ENCODE assay signal across 15 cellular contexts in the genomic region with DNA sequence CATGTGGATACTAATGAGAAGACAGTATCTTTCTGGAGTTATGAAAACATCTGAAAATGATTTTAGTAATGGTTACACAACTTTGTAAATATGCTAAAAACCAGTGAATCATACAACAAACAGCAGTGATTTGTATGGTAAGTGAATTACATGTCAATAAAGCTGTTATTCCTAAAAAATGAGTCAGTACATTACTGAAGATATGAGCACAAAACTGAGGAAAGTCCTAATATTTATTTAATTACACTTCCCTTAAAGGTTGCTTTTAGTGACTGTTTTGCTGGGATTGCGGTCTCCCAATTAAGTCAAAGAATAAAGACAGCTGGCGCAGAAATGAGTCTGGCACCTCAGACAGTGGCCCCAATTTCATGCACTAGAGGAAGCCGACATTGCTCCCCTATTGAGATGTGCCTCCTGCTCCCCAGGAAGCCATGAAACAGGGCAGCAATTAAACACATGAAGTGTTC. TPM values are rescaled to one million over a fixed set of nuclear protein-coding genes. Genes with fewer than 3 reads are reported as not detected.
DNase-seq lines count a peak whose midpoint lies in the region; ATAC-seq and TF ChIP-seq lines count a peak whose summit lies in the region.
"Had no signal": no experiment of that assay in that cellular context is flagged by ENCODE, and none has a peak within 500 bp of the region (broad histone marks: within the 10 kb centered on the region; RNA-seq: fewer than 3 reads in every experiment).

No MANE protein-coding gene starts in this region.

- intact Hi-C loops in activated CD4-positive, alpha-beta T cell treated with anti-CD3 and anti-CD28 coated beads, Interleukin-2, amount 10 ng/mL, durations not matched to agents 24 days and 14 days (cut with micrococcal nuclease), result no loop called here

- H3K4me1 Mint-ChIP-seq in activated CD4-positive, alpha-beta T cell treated with anti-CD3 and anti-CD28 coated beads, Interleukin-2, amount 10 ng/mL, durations not matched to agents 24 days and 14 days, result no peaks in the 10 kb centered on the region

- no peak overlapping the region for H3K4me3 ChIP-seq in astrocyte of the spinal cord (ENCODE audit: low read depth, low read length)
- H3K4me3 ChIP-seq: cardiac muscle cell had no signal

- H3K36me3 Mint-ChIP-seq in activated CD4-positive, alpha-beta T cell treated with anti-CD3 and anti-CD28 coated beads, Interleukin-2, amount 10 ng/mL, durations not matched to agents 24 days and 14 days (ENCODE audit: low read depth), result no peaks in the 10 kb centered on the region
- H3K36me3 Mint-ChIP-seq: CD8-positive, alpha-beta T cell had no signal

- H3K27ac ChIP-seq in foreskin keratinocyte, result no peak overlapping the region
- H3K27ac ChIP-seq: cardiac muscle cell had no signal

- H3K9me3 Mint-ChIP-seq in activated CD4-positive, alpha-beta T cell treated with anti-CD3 and anti-CD28 coated beads, Interleukin-2, amount 10 ng/mL, durations not matched to agents 24 days and 14 days, result peaks cover 4% of the 10 kb centered on the region
- H3K9me3 Mint-ChIP-seq: activated T-cell treated with anti-CD3 and anti-CD28 coated beads, Interleukin-2, amount 50 U/mL, for 24 hours; CD8-positive, alpha-beta T cell had no signal

- no peak for TF ChIP-seq CTCF in astrocyte of the spinal cord (IDR thresholded peaks at IDR 0.05; ENCODE audit: low read depth, low read length)
- TF ChIP-seq CTCF in foreskin keratinocyte (conservative IDR thresholded peaks at IDR 0.05), result no peak

- peaks cover 47% of the 10 kb centered on the region for H3K27me3 Mint-ChIP-seq in activated CD4-positive, alpha-beta T cell treated with anti-CD3 and anti-CD28 coated beads, Interleukin-2, amount 10 ng/mL, durations not matched to agents 24 days and 14 days

- no peak overlapping the region for H3K27ac Mint-ChIP-seq in activated CD4-positive, alpha-beta T cell treated with anti-CD3 and anti-CD28 coated beads, Interleukin-2, amount 10 ng/mL, durations not matched to agents 24 days and 14 days
- H3K27ac Mint-ChIP-seq: activated T-cell treated with anti-CD3 and anti-CD28 coated beads, Interleukin-2, amount 50 U/mL, for 24 hours; CD8-positive, alpha-beta T cell had no signal

- no peak for ATAC-seq in foreskin keratinocyte
- no peak for ATAC-seq in GM19452 (IDR thresholded peaks at IDR 0.05; ENCODE audit: unreplicated experiment)
- ATAC-seq: CD8-positive, alpha-beta T cell; stimulated activated naive CD8-positive, alpha-beta T cell treated with anti-CD3 and anti-CD28 coated beads, Interleukin-15, Interleukin-2, amounts not matched to agents 100 U/mL and 50 U/mL, for 24 hours had no signal

- DNase-seq in EH (ENCODE audit: low read depth), result peak; percentile 91
- peak; percentile 55 to 92 for DNase-seq in NCI-H2081 (lab: John Stamatoyannopoulos, UW)
- DNase-seq in astrocyte of the spinal cord (ENCODE audit: low read depth, low spot score), result peak; percentile 32
- DNase-seq in foreskin keratinocyte, result peak; percentile 41 to 50
- no peak for DNase-seq in activated CD4-positive, alpha-beta T cell treated with anti-CD3 and anti-CD28 coated beads, Interleukin-2, amount 10 ng/mL, durations not matched to agents 24 days and 14 days
- no peak for DNase-seq in NCI-H510A (lab: John Stamatoyannopoulos, UW)
- DNase-seq in activated gamma-delta T cell (lab: John Stamatoyannopoulos, UW), result no peak
- DNase-seq: activated CD4-positive, CD25-positive, alpha-beta regulatory T cell treated with anti-CD3 and anti-CD28 coated beads, Interleukin-2, amount 50 U/mL, for 72 hours; activated T-cell treated with anti-CD3 and anti-CD28 coated beads, Interleukin-2, amount 50 U/mL, for 24 hours; CD8-positive, alpha-beta T cell; stimulated activated CD4-positive, alpha-beta T cell treated with anti-CD3 and anti-CD28 coated beads, Interleukin-4, amount 100 ng/mL, for 4 hours; stimulated activated naive CD8-positive, alpha-beta T cell treated with anti-CD3 and anti-CD28 coated beads, Interleukin-15, Interleukin-2, amounts not matched to agents 100 U/mL and 50 U/mL, for 24 hours; SW 1271 had no signal

- H3K4me3 Mint-ChIP-seq in activated CD4-positive, alpha-beta T cell treated with anti-CD3 and anti-CD28 coated beads, Interleukin-2, amount 10 ng/mL, durations not matched to agents 24 days and 14 days, result no peak overlapping the region
- H3K4me3 Mint-ChIP-seq: activated T-cell treated with anti-CD3 and anti-CD28 coated beads, Interleukin-2, amount 50 U/mL, for 24 hours; CD8-positive, alpha-beta T cell had no signal

- peaks cover 14% of the 10 kb centered on the region for H3K4me1 ChIP-seq in foreskin keratinocyte

- in situ Hi-C loops in astrocyte of the spinal cord (cut with HindIII; ENCODE audit: low sequenced_read_pairs), result no loop called here

- H3K27me3 ChIP-seq in foreskin keratinocyte, result no peaks in the 10 kb centered on the region
- H3K27me3 ChIP-seq: cardiac muscle cell had no signal

RNA-seq across cellular contexts. Expression of a gene that starts 50.9 kb away (rescaled TPM):
- total RNA-seq in foreskin keratinocyte, result 0.58 and 0.63 TPM in 2 replicates
- polyA plus RNA-seq in foreskin keratinocyte, result 0.31 and 0.42 TPM in 2 replicates
- 0.37 and 0.47 TPM in 2 replicates for total RNA-seq in activated CD4-positive, alpha-beta T cell treated with anti-CD3 and anti-CD28 coated beads, Interleukin-2, amount 10 ng/mL, durations not matched to agents 24 days and 14 days

Comparison
In these comparisons a context has a peak if more than half of its experiments do, and no peak if none do; other contexts are left out.
1. DNase-seq: peak in EH (single experiment), NCI-H2081 (2 of 2), astrocyte of the spinal cord (single experiment) and foreskin keratinocyte (2 of 2); none in activated CD4-positive, alpha-beta T cell treated with anti-CD3 and anti-CD28 coated beads, Interleukin-2, amount 10 ng/mL, durations not matched to agents 24 days and 14 days (single experiment), NCI-H510A (single experiment) and activated gamma-delta T cell (single experiment).